In the genomic region with DNA sequence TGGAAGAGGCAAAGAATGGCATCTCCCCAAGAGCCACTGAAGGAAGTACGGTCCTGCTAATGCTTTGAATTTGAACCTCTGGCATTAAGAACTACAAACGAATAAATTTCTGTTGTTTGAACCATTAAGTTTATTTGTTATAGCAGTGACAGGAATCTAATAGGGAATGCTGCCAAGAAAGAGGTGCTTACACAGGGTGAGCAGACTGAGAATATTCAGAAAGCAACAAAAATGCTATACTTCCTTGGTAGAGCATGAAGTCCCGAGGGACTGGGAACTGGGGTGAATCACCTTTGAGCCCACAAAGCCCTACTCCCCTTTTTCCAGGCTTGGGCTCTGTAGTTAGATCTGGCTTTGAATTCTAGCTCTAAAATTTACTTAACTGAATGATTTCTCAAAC, we compare ENCODE assay signal across 1 cellular context.
TF ChIP-seq lines count a peak whose summit lies in the region.

No MANE protein-coding gene starts in this region.

TF ChIP-seq in GM23338, 12 proteins besides CTCF, POLR2A, EP300 and RAD21 (continued from another document):
- TF ChIP-seq, protein P1, sequence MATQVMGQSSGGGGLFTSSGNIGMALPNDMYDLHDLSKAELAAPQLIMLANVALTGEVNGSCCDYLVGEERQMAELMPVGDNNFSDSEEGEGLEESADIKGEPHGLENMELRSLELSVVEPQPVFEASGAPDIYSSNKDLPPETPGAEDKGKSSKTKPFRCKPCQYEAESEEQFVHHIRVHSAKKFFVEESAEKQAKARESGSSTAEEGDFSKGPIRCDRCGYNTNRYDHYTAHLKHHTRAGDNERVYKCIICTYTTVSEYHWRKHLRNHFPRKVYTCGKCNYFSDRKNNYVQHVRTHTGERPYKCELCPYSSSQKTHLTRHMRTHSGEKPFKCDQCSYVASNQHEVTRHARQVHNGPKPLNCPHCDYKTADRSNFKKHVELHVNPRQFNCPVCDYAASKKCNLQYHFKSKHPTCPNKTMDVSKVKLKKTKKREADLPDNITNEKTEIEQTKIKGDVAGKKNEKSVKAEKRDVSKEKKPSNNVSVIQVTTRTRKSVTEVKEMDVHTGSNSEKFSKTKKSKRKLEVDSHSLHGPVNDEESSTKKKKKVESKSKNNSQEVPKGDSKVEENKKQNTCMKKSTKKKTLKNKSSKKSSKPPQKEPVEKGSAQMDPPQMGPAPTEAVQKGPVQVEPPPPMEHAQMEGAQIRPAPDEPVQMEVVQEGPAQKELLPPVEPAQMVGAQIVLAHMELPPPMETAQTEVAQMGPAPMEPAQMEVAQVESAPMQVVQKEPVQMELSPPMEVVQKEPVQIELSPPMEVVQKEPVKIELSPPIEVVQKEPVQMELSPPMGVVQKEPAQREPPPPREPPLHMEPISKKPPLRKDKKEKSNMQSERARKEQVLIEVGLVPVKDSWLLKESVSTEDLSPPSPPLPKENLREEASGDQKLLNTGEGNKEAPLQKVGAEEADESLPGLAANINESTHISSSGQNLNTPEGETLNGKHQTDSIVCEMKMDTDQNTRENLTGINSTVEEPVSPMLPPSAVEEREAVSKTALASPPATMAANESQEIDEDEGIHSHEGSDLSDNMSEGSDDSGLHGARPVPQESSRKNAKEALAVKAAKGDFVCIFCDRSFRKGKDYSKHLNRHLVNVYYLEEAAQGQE (IDR thresholded peaks at IDR 0.05; ENCODE audit: unreplicated experiment) = no peak
